ENCODE assay signal across 9 cellular contexts in the genomic region with DNA sequence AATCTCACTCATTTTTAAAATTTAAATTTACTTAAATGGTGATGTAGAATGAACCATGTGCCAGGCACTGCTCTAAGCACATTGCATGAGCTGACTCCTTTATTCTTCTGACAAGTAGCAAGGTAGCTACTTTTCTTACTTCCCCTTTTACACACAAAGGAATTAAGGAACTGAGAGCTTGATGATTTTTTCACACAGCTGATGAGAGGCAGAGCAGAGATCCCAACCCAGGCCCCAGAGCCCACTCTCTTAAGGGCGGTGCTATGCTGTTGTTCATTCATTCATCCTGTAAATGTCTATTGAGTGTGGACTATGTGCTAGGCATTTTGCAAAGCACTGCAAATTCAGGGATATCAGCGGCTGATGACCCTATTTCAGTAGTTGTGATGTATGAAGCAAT. TPM values are rescaled to one million over a fixed set of nuclear protein-coding genes. Genes with fewer than 3 reads are reported as not detected.
DNase-seq lines count a peak whose midpoint lies in the region; ATAC-seq and TF ChIP-seq lines count a peak whose summit lies in the region.
"Had no signal": no experiment of that assay in that cellular context is flagged by ENCODE, and none has a peak within 500 bp of the region (broad histone marks: within the 10 kb centered on the region; RNA-seq: fewer than 3 reads in every experiment).

No MANE protein-coding gene starts in this region.

- no peak for TF ChIP-seq CTCF in omental fat pad (IDR thresholded peaks at IDR 0.05)

- intact Hi-C loops in posterior vena cava (cut with DNase I): loop anchor here in 1 of 2 donors (5.0 kb wide), 1 partner anchor 91 kb away; a partner anchor contains a TSS

- ATAC-seq in GM19025 (IDR thresholded peaks at IDR 0.05; ENCODE audit: low read depth, unreplicated experiment) (peak; percentile 92), HG02798 (IDR thresholded peaks at IDR 0.05; ENCODE audit: poor library complexity, unreplicated experiment) (peak; percentile 82), omental fat pad (ENCODE audit: low FRiP score) (no peak)

- peak; percentile 96 for DNase-seq in MV-4-11 (lab: John Stamatoyannopoulos, UW)
- peak; percentile 14 for DNase-seq in posterior vena cava (ENCODE audit: low spot score)
- DNase-seq in NCI-H526 (lab: John Stamatoyannopoulos, UW): no peak
- DNase-seq in omental fat pad (ENCODE audit: low spot score): no peak
- no peak for DNase-seq in ureter (ENCODE audit: low spot score)
- DNase-seq in DMS79 (lab: John Stamatoyannopoulos, UW): no peak
- DNase-seq: anterior cingulate cortex had no signal

RNA-seq across cellular contexts. Expression of a gene that starts 17.9 kb away (rescaled TPM):
- 1 to 10 TPM in 1 of 2 donors, under 1 TPM in 1; 0.86 to 1.1 TPM for total RNA-seq in posterior vena cava
- total RNA-seq in omental fat pad: 1 to 10 TPM in 1 of 4 donors, under 1 TPM in 3; 0.12 to 1.3 (median 0.45) TPM
- total RNA-seq in ureter: not detected

RNA-seq across cellular contexts. Expression of a gene that starts 39.1 kb away (rescaled TPM):
- total RNA-seq in posterior vena cava: 10 to 100 TPM; 23.8 to 24.1 TPM
- 10 to 100 TPM; 31.3 to 97.6 (median 59.5) TPM for total RNA-seq in omental fat pad
- total RNA-seq in ureter: 108 TPM

RNA-seq across cellular contexts. Expression of a gene that starts 57.7 kb away (rescaled TPM):
- total RNA-seq in posterior vena cava: 1 to 10 TPM; 5.9 to 6.3 TPM
- total RNA-seq in omental fat pad: 10 to 100 TPM; 14.9 to 29.7 (median 21.9) TPM
- 9.0 TPM for total RNA-seq in ureter

Comparison
In these comparisons a context has a peak if more than half of its experiments do, and no peak if none do; other contexts are left out.
1. DNase-seq: peak in MV-4-11 (single experiment) and posterior vena cava (single experiment); none in NCI-H526 (0 of 2), omental fat pad (single experiment), ureter (single experiment) and DMS79 (single experiment).